Comparison of ENCODE assay signal across 1 cellular context in the genomic region with DNA sequence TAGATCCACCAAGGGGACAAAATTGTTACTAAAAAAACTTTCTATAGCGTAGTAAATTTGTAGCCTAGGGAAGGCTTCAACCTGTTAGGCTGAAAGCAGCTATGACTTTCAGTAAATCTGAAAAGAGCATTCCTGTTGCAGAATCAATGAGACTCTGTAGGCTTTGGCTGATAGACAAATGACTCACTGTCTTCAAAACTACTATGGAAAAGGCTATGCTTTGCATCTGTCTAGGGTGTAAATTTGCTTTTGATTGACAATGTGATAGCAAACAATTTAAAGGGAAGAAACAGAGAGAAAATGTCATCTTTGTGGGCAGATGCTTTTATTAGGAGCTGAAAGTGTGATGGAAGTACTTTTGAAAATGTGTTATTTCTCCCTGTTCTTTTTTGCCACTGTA.
TF ChIP-seq lines count a peak whose summit lies in the region.

No MANE protein-coding gene starts in this region.

TF ChIP-seq in IMR-90, 13 proteins besides CTCF, POLR2A, EP300 and RAD21 (continued from another document):
- TF ChIP-seq, protein P1, sequence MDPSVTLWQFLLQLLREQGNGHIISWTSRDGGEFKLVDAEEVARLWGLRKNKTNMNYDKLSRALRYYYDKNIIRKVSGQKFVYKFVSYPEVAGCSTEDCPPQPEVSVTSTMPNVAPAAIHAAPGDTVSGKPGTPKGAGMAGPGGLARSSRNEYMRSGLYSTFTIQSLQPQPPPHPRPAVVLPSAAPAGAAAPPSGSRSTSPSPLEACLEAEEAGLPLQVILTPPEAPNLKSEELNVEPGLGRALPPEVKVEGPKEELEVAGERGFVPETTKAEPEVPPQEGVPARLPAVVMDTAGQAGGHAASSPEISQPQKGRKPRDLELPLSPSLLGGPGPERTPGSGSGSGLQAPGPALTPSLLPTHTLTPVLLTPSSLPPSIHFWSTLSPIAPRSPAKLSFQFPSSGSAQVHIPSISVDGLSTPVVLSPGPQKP (IDR thresholded peaks at IDR 0.05; ENCODE audit: borderline replicate concordance, low read depth, low read length), result no peak
- TF ChIP-seq FOS (IDR thresholded peaks at IDR 0.05; ENCODE audit: low read depth, low read length) (no peak), BHLHE40 (IDR thresholded peaks at IDR 0.05; ENCODE audit: low read depth, low read length) (no peak), MXI1 (IDR thresholded peaks at IDR 0.05; ENCODE audit: borderline replicate concordance, low read depth, low read length) (no peak), CHD1 (IDR thresholded peaks at IDR 0.05; ENCODE audit: low read depth, low read length) (no peak), NFE2L2 (IDR thresholded peaks at IDR 0.05; ENCODE audit: low read depth, low read length) (no peak), MAZ (IDR thresholded peaks at IDR 0.05; ENCODE audit: borderline replicate concordance, low read depth, low read length) (no peak), RFX5 (IDR thresholded peaks at IDR 0.05; ENCODE audit: low read depth, low read length) (no peak), SMC3 (IDR thresholded peaks at IDR 0.05; ENCODE audit: low read depth, low read length) (no peak), MAFK (IDR thresholded peaks at IDR 0.05; ENCODE audit: low read depth, low read length) (no peak)
